ENCODE assay signal across 24 cellular contexts in the genomic region with DNA sequence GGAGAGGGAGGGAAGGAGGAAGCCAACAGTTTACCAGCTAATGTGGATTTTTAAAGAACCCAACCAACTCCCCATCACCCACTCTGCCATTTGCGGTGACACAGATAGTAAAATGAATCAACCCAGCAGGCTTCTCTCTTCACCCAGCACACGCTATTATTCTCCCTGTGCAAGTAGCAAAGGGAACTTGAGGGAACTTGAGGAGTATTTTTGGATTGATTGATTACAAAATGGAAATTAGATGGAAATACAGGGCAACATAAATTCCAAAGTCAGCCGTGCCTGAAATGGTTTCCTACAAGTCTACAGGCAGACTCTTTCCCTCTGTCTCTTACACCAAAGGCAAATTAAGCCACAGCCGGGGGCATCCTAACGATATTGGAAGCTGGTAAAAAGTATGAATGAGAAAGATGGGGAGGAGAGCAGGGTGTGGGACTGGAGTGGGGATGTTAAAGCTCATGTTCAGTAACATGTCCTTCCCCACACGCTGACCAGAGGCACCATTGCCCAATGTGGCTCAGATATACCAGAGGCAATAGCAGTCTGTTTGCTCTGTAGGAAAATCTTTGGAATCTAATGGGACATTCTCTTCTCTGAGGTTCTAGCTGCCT.
A peak's percentile ranks its signal among the peaks of the same experiment; 100 is the strongest.
DNase-seq lines count a peak whose midpoint lies in the region; ATAC-seq, FAIRE-seq and TF ChIP-seq lines count a peak whose summit lies in the region.
"Had no signal": no experiment of that assay in that cellular context is flagged by ENCODE, and none has a peak within 500 bp of the region (broad histone marks: within the 10 kb centered on the region; RNA-seq: fewer than 3 reads in every experiment).

No MANE protein-coding gene starts in this region.

- H3K4ac ChIP-seq in trophoblast cell (ENCODE audit: low read depth, low read length), result no peak overlapping the region

- 88% methylated on average over 6 of the region's 6 CpGs for WGBS in esophagus muscularis mucosa
- no CpG with 5 or more reads among the region's 6 CpGs for WGBS in trophoblast cell (ENCODE audit: extremely low coverage, insufficient coverage, insufficient read length)

- ATAC-seq in thoracic aorta (ENCODE audit: insufficient number of reproducible peaks, low FRiP score, low read depth) (no peak), HG03139 (IDR thresholded peaks at IDR 0.05; ENCODE audit: unreplicated experiment) (no peak)
- ATAC-seq: naive thymus-derived CD8-positive, alpha-beta T cell; pancreas had no signal

- H2AK5ac ChIP-seq in trophoblast cell (ENCODE audit: low read length), result no peak overlapping the region

- H2BK5ac ChIP-seq in trophoblast cell (ENCODE audit: low read depth, low read length, poor library complexity), result no peak overlapping the region

- H3K9me3 ChIP-seq in esophagus muscularis mucosa (no peaks in the 10 kb centered on the region), thoracic aorta (no peaks in the 10 kb centered on the region), trophoblast cell (ENCODE audit: insufficient read depth, low read depth, low read length) (peaks cover 2% of the 10 kb centered on the region)
- H3K9me3 ChIP-seq: pancreas had no signal

- H3K4me2 ChIP-seq in trophoblast cell (ENCODE audit: low read length), result no peak overlapping the region

- H3K27ac Mint-ChIP-seq in nephron, result peak overlapping the region in 2 of 3 experiments; percentile 57 to 72
- H3K27ac Mint-ChIP-seq in activated CD4-positive, alpha-beta memory T cell treated with anti-CD3 and anti-CD28 coated beads for 36 hours, result no peak overlapping the region
- H3K27ac Mint-ChIP-seq: activated CD4-positive, alpha-beta memory T cell treated with anti-CD3 and anti-CD28 coated beads, Interleukin-2, amount 10 ng/mL, durations not matched to agents 7 days and 5 days; CD4-positive, alpha-beta T cell; dendritic cell treated with granulocyte-macrophage colony-stimulating factor and Interleukin-4, amounts not matched to agents 40 ng/mL and 50 ng/mL, for 4 days; IgD-negative memory B cell; naive thymus-derived CD8-positive, alpha-beta T cell had no signal

- H3K79me2 ChIP-seq in trophoblast cell (ENCODE audit: control insufficient read depth, insufficient read depth, low read length, poor library complexity), result no peaks in the 10 kb centered on the region

- peaks cover 50% of the 10 kb centered on the region for H3K36me3 Mint-ChIP-seq in nephron (ENCODE audit: low read depth)
- no peaks in the 10 kb centered on the region for H3K36me3 Mint-ChIP-seq in activated CD4-positive, alpha-beta memory T cell treated with anti-CD3 and anti-CD28 coated beads for 36 hours
- H3K36me3 Mint-ChIP-seq: naive thymus-derived CD8-positive, alpha-beta T cell had no signal

- H4K91ac ChIP-seq in trophoblast cell (ENCODE audit: low read depth, low read length), result no peak overlapping the region

- no peak overlapping the region for H2BK120ac ChIP-seq in trophoblast cell (ENCODE audit: insufficient read depth, low read length, poor library complexity)

- H3K4me3 ChIP-seq in esophagus muscularis mucosa (no peak overlapping the region), thoracic aorta (no peak overlapping the region), trophoblast cell (ENCODE audit: low read depth, low read length) (no peak overlapping the region)
- H3K4me3 ChIP-seq: pancreas had no signal

- H3K4me1 ChIP-seq in esophagus muscularis mucosa, result peaks cover 6 to 12% (median 7%) of the 10 kb centered on the region in 4 donors
- H3K4me1 ChIP-seq in thoracic aorta (ENCODE audit: control insufficient read depth in 1 of 2, low read depth in 2 of 2), result peaks cover 0 to 27% of the 10 kb centered on the region in 2 donors
- peaks cover 2 to 3% of the 10 kb centered on the region in 2 experiments for H3K4me1 ChIP-seq in trophoblast cell (ENCODE audit: control insufficient read depth in 1 of 2, insufficient read depth in 2 of 2, low read length in 2 of 2)
- H3K4me1 ChIP-seq: pancreas had no signal

- intact Hi-C loops in esophagus muscularis mucosa (cut with DNase I), result no loop called here
- intact Hi-C loops in activated CD4-positive, alpha-beta memory T cell treated with anti-CD3 and anti-CD28 coated beads for 36 hours (cut with micrococcal nuclease), result no loop called here

- no peak overlapping the region for H3K9ac ChIP-seq in trophoblast cell (ENCODE audit: low read length)

- H3K14ac ChIP-seq in trophoblast cell (ENCODE audit: low read length), result no peak overlapping the region

- TF ChIP-seq CTCF in esophagus muscularis mucosa (IDR thresholded peaks at IDR 0.05), result no peak
- no peak for TF ChIP-seq CTCF in nephron (IDR thresholded peaks at IDR 0.05; ENCODE audit: unreplicated experiment in 3 of 3)
- TF ChIP-seq CTCF in thoracic aorta (IDR thresholded peaks at IDR 0.05), result no peak

- TF ChIP-seq POLR2A in esophagus muscularis mucosa (IDR thresholded peaks at IDR 0.05; ENCODE audit: low read depth) (no peak), H54 (IDR thresholded peaks at IDR 0.05; ENCODE audit: low read depth, low read length) (no peak)

- no peaks in the 10 kb centered on the region for H3K9me3 Mint-ChIP-seq in nephron
- H3K9me3 Mint-ChIP-seq in activated CD4-positive, alpha-beta memory T cell treated with anti-CD3 and anti-CD28 coated beads for 36 hours, result no peaks in the 10 kb centered on the region
- H3K9me3 Mint-ChIP-seq: activated CD4-positive, alpha-beta memory T cell treated with anti-CD3 and anti-CD28 coated beads, Interleukin-2, amount 10 ng/mL, durations not matched to agents 7 days and 5 days; CD4-positive, alpha-beta T cell; dendritic cell treated with granulocyte-macrophage colony-stimulating factor and Interleukin-4, amounts not matched to agents 40 ng/mL and 50 ng/mL, for 4 days; H9; IgD-negative memory B cell; naive thymus-derived CD8-positive, alpha-beta T cell had no signal

- H3K36me3 ChIP-seq in esophagus muscularis mucosa, result peaks cover 5 to 53% (median 27%) of the 10 kb centered on the region in 4 donors
- peaks cover 7% of the 10 kb centered on the region for H3K36me3 ChIP-seq in thoracic aorta
- peaks cover 0 to 5% of the 10 kb centered on the region in 2 experiments for H3K36me3 ChIP-seq in trophoblast cell (ENCODE audit: control insufficient read depth in 1 of 2, insufficient read depth in 2 of 2, low read length in 2 of 2)

- H3K23ac ChIP-seq in trophoblast cell (ENCODE audit: low read length), result no peak overlapping the region

- peaks cover 6% of the 10 kb centered on the region for H3K79me1 ChIP-seq in trophoblast cell (ENCODE audit: low read length)

- H3K4me3 Mint-ChIP-seq in nephron, result no peak overlapping the region
- no peak overlapping the region for H3K4me3 Mint-ChIP-seq in activated CD4-positive, alpha-beta memory T cell treated with anti-CD3 and anti-CD28 coated beads for 36 hours
- H3K4me3 Mint-ChIP-seq: activated CD4-positive, alpha-beta memory T cell treated with anti-CD3 and anti-CD28 coated beads, Interleukin-2, amount 10 ng/mL, durations not matched to agents 7 days and 5 days; CD4-positive, alpha-beta T cell; dendritic cell treated with granulocyte-macrophage colony-stimulating factor and Interleukin-4, amounts not matched to agents 40 ng/mL and 50 ng/mL, for 4 days; H9; IgD-negative memory B cell; naive thymus-derived CD8-positive, alpha-beta T cell had no signal

- H3K27ac ChIP-seq in angular gyrus (ENCODE audit: low read depth, low read length) (peak overlapping the region; percentile 75), esophagus muscularis mucosa (replicated peaks in 1 of 4) (peak overlapping the region; percentile 33 to 49 (median 38)), thoracic aorta (peak overlapping the region; percentile 43 to 62), trophoblast cell (ENCODE audit: low read depth, low read length) (no peak overlapping the region)
- H3K27ac ChIP-seq: pancreas had no signal

- no peak overlapping the region for H4K12ac ChIP-seq in trophoblast cell (ENCODE audit: low read depth, low read length)

- H3K4me1 Mint-ChIP-seq in nephron, result peaks cover 36% of the 10 kb centered on the region
- no peaks in the 10 kb centered on the region for H3K4me1 Mint-ChIP-seq in activated CD4-positive, alpha-beta memory T cell treated with anti-CD3 and anti-CD28 coated beads for 36 hours (ENCODE audit: low read depth)
- H3K4me1 Mint-ChIP-seq: activated CD4-positive, alpha-beta memory T cell treated with anti-CD3 and anti-CD28 coated beads, Interleukin-2, amount 10 ng/mL, durations not matched to agents 7 days and 5 days; naive thymus-derived CD8-positive, alpha-beta T cell had no signal

- H4K8ac ChIP-seq in trophoblast cell (ENCODE audit: low read depth, low read length), result no peak overlapping the region

- POLR2A ChIA-PET in activated CD4-positive, alpha-beta memory T cell treated with anti-CD3 and anti-CD28 coated beads for 36 hours (lab: Charles Lee), result no interaction called here

- CTCF ChIA-PET in activated CD4-positive, alpha-beta memory T cell treated with anti-CD3 and anti-CD28 coated beads for 36 hours (lab: Charles Lee), result interaction anchor here (0.7 to 1.1 kb wide), 2 partner anchors 9 to 316 kb away, joined by 5 to 6 read pairs; no protein-coding TSS in a partner anchor

- no peaks in the 10 kb centered on the region for H3K27me3 ChIP-seq in esophagus muscularis mucosa
- no peaks in the 10 kb centered on the region for H3K27me3 ChIP-seq in thoracic aorta (replicated peaks; ENCODE audit: insufficient read depth)
- H3K27me3 ChIP-seq in trophoblast cell (ENCODE audit: insufficient read depth, low read length), result no peaks in the 10 kb centered on the region
- H3K27me3 ChIP-seq: pancreas had no signal

- no peak for TF ChIP-seq EP300 in esophagus muscularis mucosa (IDR thresholded peaks at IDR 0.05)

- H3K27me3 Mint-ChIP-seq in nephron (ENCODE audit: low read depth), result no peaks in the 10 kb centered on the region
- H3K27me3 Mint-ChIP-seq in activated CD4-positive, alpha-beta memory T cell treated with anti-CD3 and anti-CD28 coated beads for 36 hours, result peaks cover 22% of the 10 kb centered on the region

- no peak overlapping the region for H2AFZ ChIP-seq in trophoblast cell (ENCODE audit: insufficient read depth, low read length, poor library complexity)

- H2BK12ac ChIP-seq in trophoblast cell (ENCODE audit: low read length), result no peak overlapping the region

- FAIRE-seq in H54 (lab: Jason Lieb, UNC), result no peak
- FAIRE-seq: bronchial epithelial cell, endothelial cell of umbilical vein, kidney, pancreas had no signal

- DNase-seq in esophagus muscularis mucosa (ENCODE audit: extremely low spot score) (peak; percentile 86), thoracic aorta (ENCODE audit: low spot score) (no peak), H54 (ENCODE audit: insufficient read length, low spot score) (no peak), trophoblast cell (no peak)
- no peak for DNase-seq in activated CD4-positive, alpha-beta memory T cell treated with anti-CD3 and anti-CD28 coated beads for 36 hours
- DNase-seq: activated CD4-positive, alpha-beta memory T cell treated with anti-CD3 and anti-CD28 coated beads, Interleukin-2, amount 10 ng/mL, durations not matched to agents 7 days and 5 days; activated effector memory CD4-positive, alpha-beta T cell treated with Interleukin-2 at 50 U/mL for 16 hours; CD4-positive, alpha-beta T cell; H9; kidney; mesendoderm; naive thymus-derived CD8-positive, alpha-beta T cell; NCI-H1417; NCI-H2171; NCI-H524; pancreas; T-helper 2 cell had no signal

- no peak overlapping the region for H3K18ac ChIP-seq in trophoblast cell (ENCODE audit: low read length)
